9 cellular contexts compared by ENCODE assay signal in genomic region chr2:60552096-60552850, GRCh38. TPM values are rescaled to one million over a fixed set of nuclear protein-coding genes. Genes with fewer than 3 reads are reported as not detected.
DNase-seq lines count a peak whose midpoint lies in the region; ATAC-seq and TF ChIP-seq lines count a peak whose summit lies in the region.
"Had no signal": no experiment of that assay in that cellular context is flagged by ENCODE, and none has a peak within 500 bp of the region (broad histone marks: within the 10 kb centered on the region; RNA-seq: fewer than 3 reads in every experiment).

No MANE protein-coding gene starts in this region.

- DNase-seq in NCI-H748 (lab: John Stamatoyannopoulos, UW; ENCODE audit: unreplicated experiment) (peak; percentile 52), NCI-H748 treated with DMSO at 0.1 percent for 48 hours (lab: John Stamatoyannopoulos, UW) (no peak), PC-3 (peak; percentile 45), endothelial cell (ENCODE audit: low spot score) (peak; percentile 66), OCI-M1 (lab: John Stamatoyannopoulos, UW) (no peak)

- no peak for TF ChIP-seq CTCF in PC-3 (conservative IDR thresholded peaks at IDR 0.05; ENCODE audit: low read depth, low read length)
- no peak for TF ChIP-seq CTCF in endothelial cell (IDR thresholded peaks at IDR 0.05; ENCODE audit: unreplicated experiment)
- TF ChIP-seq CTCF in neutrophil (IDR thresholded peaks at IDR 0.05), result no peak

- H3K9me2 ChIP-seq in PC-3 (replicated peaks; ENCODE audit: low read length), result no peaks in the 10 kb centered on the region

- H3K4me2 ChIP-seq in PC-3 (ENCODE audit: low read length), result peak overlapping the region; percentile 98

- H3K79me2 ChIP-seq in PC-3 (ENCODE audit: low read length), result peaks cover 37% of the 10 kb centered on the region

- peak overlapping the region; percentile 93 for H3K4me3 Mint-ChIP-seq in endothelial cell (ENCODE audit: unreplicated experiment)

- peaks cover 6% of the 10 kb centered on the region for H3K27me3 Mint-ChIP-seq in endothelial cell (ENCODE audit: unreplicated experiment)

- H3K36me3 Mint-ChIP-seq in endothelial cell (ENCODE audit: low read depth, unreplicated experiment), result no peaks in the 10 kb centered on the region

- H3K27me3 ChIP-seq in PC-3 (ENCODE audit: low read length), result peaks cover 20% of the 10 kb centered on the region
- peaks cover 25% of the 10 kb centered on the region for H3K27me3 ChIP-seq in neutrophil

- H3K27ac ChIP-seq in PC-3 (ENCODE audit: low read length), result no peak overlapping the region
- peak overlapping the region; percentile 46 for H3K27ac ChIP-seq in neutrophil

- H3K9ac ChIP-seq in PC-3 (ENCODE audit: low read length), result peak overlapping the region; percentile 54; the same call in 1 of the 2 replicates

- H3K9me3 Mint-ChIP-seq in endothelial cell (ENCODE audit: unreplicated experiment), result no peaks in the 10 kb centered on the region
- H3K9me3 Mint-ChIP-seq: activated naive CD4-positive, alpha-beta T cell treated with anti-CD3 and anti-CD28 coated beads, Interleukin-2, amount 50 U/mL, for 72 hours had no signal

- H2AFZ ChIP-seq in PC-3 (ENCODE audit: low read length), result peak overlapping the region; percentile 83

- CTCF ChIA-PET in PC-3 (lab: Charles Lee), result interaction anchor here (0.6 kb wide), 1 partner anchor 1788 kb away, joined by 3 read pairs; no protein-coding TSS in a partner anchor

- peaks cover 6% of the 10 kb centered on the region for H3K4me1 ChIP-seq in PC-3 (ENCODE audit: insufficient read depth, low read length)
- H3K4me1 ChIP-seq in neutrophil (ENCODE audit: control insufficient read depth in 1 of 2, insufficient read depth in 1 of 2, low read depth in 1 of 2, low read length in 1 of 2), result peaks cover 46 to 56% of the 10 kb centered on the region in 2 experiments

- intact Hi-C loops in PC-3 (cut with micrococcal nuclease), result loop anchor here (5.0 kb wide), 1 partner anchor 1250 kb away; no protein-coding TSS in a partner anchor

- no peaks in the 10 kb centered on the region for H3K9me3 ChIP-seq in PC-3 (ENCODE audit: low read length)
- no peaks in the 10 kb centered on the region for H3K9me3 ChIP-seq in neutrophil

- H3K36me3 ChIP-seq in PC-3 (ENCODE audit: low read depth, low read length) (no peaks in the 10 kb centered on the region), neutrophil (no peaks in the 10 kb centered on the region)

- POLR2A ChIA-PET in PC-3 (lab: Charles Lee; ENCODE audit: unreplicated experiment), result no interaction called here

- H3K4me3 ChIP-seq in PC-3 (ENCODE audit: low read length), result peak overlapping the region; percentile 90
- H3K4me3 ChIP-seq in neutrophil (ENCODE audit: low read depth in 1 of 2, low read length in 1 of 2), result peak overlapping the region; percentile 82

- H3K4me1 Mint-ChIP-seq in endothelial cell (ENCODE audit: unreplicated experiment), result peaks cover 11% of the 10 kb centered on the region

- no peaks in the 10 kb centered on the region for H4K20me1 ChIP-seq in PC-3 (ENCODE audit: low read length)

- H3K27ac Mint-ChIP-seq in endothelial cell (ENCODE audit: unreplicated experiment), result peak overlapping the region; percentile 61
- H3K27ac Mint-ChIP-seq: activated naive CD4-positive, alpha-beta T cell treated with anti-CD3 and anti-CD28 coated beads, Interleukin-2, amount 50 U/mL, for 72 hours had no signal

- no TSS peak for BruUV-seq in PC-3 (replicated peaks; lab: Mats Ljungman, UMichigan)

- peak; percentile 1; the same call in 1 of the 2 replicates for ATAC-seq in PC-3
- ATAC-seq in HG03565 (IDR thresholded peaks at IDR 0.05; ENCODE audit: unreplicated experiment), result no peak
- no peak for ATAC-seq in HG03196 (IDR thresholded peaks at IDR 0.05; ENCODE audit: unreplicated experiment)
- ATAC-seq: activated naive CD4-positive, alpha-beta T cell treated with anti-CD3 and anti-CD28 coated beads, Interleukin-2, amount 50 U/mL, for 72 hours had no signal

- no peaks in the 10 kb centered on the region for H3F3A ChIP-seq in PC-3 (ENCODE audit: low read length, unreplicated experiment)

RNA-seq across cellular contexts. Expression of gene BCL11A, which starts 1.2 kb away (rescaled TPM):
- total RNA-seq in PC-3 (2014; rRNA removed), result 3.1 and 4.6 TPM in 2 replicates
- 9.6 TPM for total RNA-seq in endothelial cell (ENCODE audit: unreplicated experiment)

Comparison
In these comparisons a context has a peak if more than half of its experiments do, and no peak if none do; other contexts are left out.
1. DNase-seq: peak in NCI-H748 (single experiment), PC-3 (single experiment) and endothelial cell (single experiment); none in NCI-H748 treated with DMSO at 0.1 percent for 48 hours (single experiment) and OCI-M1 (single experiment).